Comparison of ENCODE assay signal across 21 cellular contexts in genomic region chr4:76342803-76343202, GRCh38.
"Had no signal": no experiment of that assay in that cellular context is flagged by ENCODE, and none has a peak within 500 bp of the region (broad histone marks: within the 10 kb centered on the region; RNA-seq: fewer than 3 reads in every experiment).

No MANE protein-coding gene starts in this region.

- H3K4me3 ChIP-seq: coronary artery, dorsolateral prefrontal cortex, esophagus muscularis mucosa, gastroesophageal sphincter, heart left ventricle, lower lobe of right lung, mucosa of descending colon had no signal

- H3K27ac ChIP-seq: coronary artery, dorsolateral prefrontal cortex, foreskin keratinocyte, lower lobe of right lung had no signal

- H3K9me3 ChIP-seq: esophagus muscularis mucosa, mucosa of descending colon had no signal

- H3K27me3 ChIP-seq: dorsolateral prefrontal cortex, esophagus muscularis mucosa, gastroesophageal sphincter, heart left ventricle had no signal

- H3K4me3 Mint-ChIP-seq: mesothelial cell of epicardium, naive B cell had no signal

- H3K4me1 Mint-ChIP-seq: naive B cell had no signal

- FAIRE-seq: colon, endothelial cell of umbilical vein, frontal cortex, keratinocyte had no signal

- H3K36me3 ChIP-seq: esophagus muscularis mucosa, gastroesophageal sphincter, heart left ventricle, lower lobe of right lung had no signal

- H3K27ac Mint-ChIP-seq: mesothelial cell of epicardium, naive B cell had no signal

- ATAC-seq: foreskin keratinocyte, gastroesophageal sphincter, left cardiac atrium, left ventricle myocardium superior, mucosa of descending colon had no signal

- DNase-seq: dermis blood vessel endothelial cell; dorsolateral prefrontal cortex; effector CD4-positive, alpha-beta T cell; effector memory CD4-positive, alpha-beta T cell; foreskin keratinocyte; heart left ventricle; hippocampal formation; left cardiac atrium; left ventricle myocardium superior; lower lobe of right lung; mesenchymal stem cell; mucosa of descending colon; naive B cell had no signal

- H3K36me3 Mint-ChIP-seq: mesothelial cell of epicardium had no signal

- H3K4me1 ChIP-seq: foreskin keratinocyte, lower lobe of right lung had no signal
